In genomic region chr4:154982187-154983047, GRCh38 we compare ENCODE assay signal across 8 cellular contexts.
DNase-seq lines count a peak whose midpoint lies in the region; ATAC-seq, FAIRE-seq and TF ChIP-seq lines count a peak whose summit lies in the region.

No MANE protein-coding gene starts in this region.

- no peak overlapping the region for H3K4me3 Mint-ChIP-seq in Calu3 (ENCODE audit: low read depth, unreplicated experiment)

- TF ChIP-seq CTCF in Calu3 (IDR thresholded peaks at IDR 0.05; ENCODE audit: unreplicated experiment) (peak; percentile 36), RWPE2 (IDR thresholded peaks at IDR 0.05; ENCODE audit: poor library complexity, severe bottlenecking) (peak; percentile 77), brain microvascular endothelial cell (IDR thresholded peaks at IDR 0.05; ENCODE audit: low read depth, low read length, missing control alignments) (peak; percentile 83), kidney (IDR thresholded peaks at IDR 0.05; ENCODE audit: borderline replicate concordance, extremely low read depth, insufficient read depth) (peak; percentile 62)

- no peaks in the 10 kb centered on the region for H3K36me3 Mint-ChIP-seq in Calu3 (ENCODE audit: insufficient read depth, unreplicated experiment)

- H3K27me3 Mint-ChIP-seq in Calu3 (ENCODE audit: unreplicated experiment) = no peaks in the 10 kb centered on the region

- in situ Hi-C loops in brain microvascular endothelial cell (cut with HindIII; ENCODE audit: low pct_ligation_motif_present, low sequenced_read_pairs) = loop anchor here (25.0 kb wide), 1 partner anchor 380 kb away; no protein-coding TSS in a partner anchor

- intact Hi-C loops in Calu3 (cut with micrococcal nuclease; ENCODE audit: unreplicated experiment) = loop anchor here (1.0 to 2.0 kb wide), 3 partner anchors 128 to 388 kb away; no protein-coding TSS in a partner anchor
- intact Hi-C loops in kidney (cut with DNase I) = no loop called here

- no TSS peak for BruUV-seq in Calu3 (replicated peaks; lab: Mats Ljungman, UMichigan)

- H3K4me1 Mint-ChIP-seq in Calu3 (ENCODE audit: low read depth, unreplicated experiment) = no peaks in the 10 kb centered on the region

- H3K27ac Mint-ChIP-seq in Calu3 (ENCODE audit: unreplicated experiment) = no peak overlapping the region

- FAIRE-seq in kidney (lab: Jason Lieb, UNC) = no peak

- H3K4me1 ChIP-seq in RWPE2 (ENCODE audit: insufficient read depth, poor library complexity, severe bottlenecking) = no peaks in the 10 kb centered on the region
- no peaks in the 10 kb centered on the region for H3K4me1 ChIP-seq in kidney (ENCODE audit: control insufficient read depth in 1 of 2, insufficient read depth in 1 of 2, low read depth in 1 of 2, low read length in 2 of 2)

- H3K27ac ChIP-seq in RWPE2 (ENCODE audit: poor library complexity, severe bottlenecking) = no peak overlapping the region
- H3K27ac ChIP-seq in brain microvascular endothelial cell = no peak overlapping the region
- no peak overlapping the region for H3K27ac ChIP-seq in kidney (ENCODE audit: low read depth in 2 of 2, low read length in 2 of 2)

- H3K9me3 ChIP-seq in RWPE2 (ENCODE audit: severe bottlenecking) = no peaks in the 10 kb centered on the region
- H3K9me3 ChIP-seq in kidney (ENCODE audit: control insufficient read depth in 1 of 2, low read length in 2 of 2) = no peaks in the 10 kb centered on the region

- H3K36me3 ChIP-seq in RWPE2 (ENCODE audit: low read depth) (no peaks in the 10 kb centered on the region), brain microvascular endothelial cell (replicated peaks) (no peaks in the 10 kb centered on the region), kidney (ENCODE audit: control insufficient read depth in 1 of 2, insufficient read depth in 2 of 2, low read length in 2 of 2) (no peaks in the 10 kb centered on the region)

- H3K9ac ChIP-seq in kidney (ENCODE audit: low read length in 2 of 2) = no peak overlapping the region

- peak; percentile 50 for DNase-seq in Calu3
- DNase-seq in RWPE2 (ENCODE audit: low spot score) = no peak
- DNase-seq in brain microvascular endothelial cell = peak; percentile 40
- peak; percentile 72 for DNase-seq in kidney
- DNase-seq in stimulated activated CD4-positive, alpha-beta T cell treated with anti-CD3 and anti-CD28 coated beads, Interleukin-4, amount 100 ng/mL, for 4 hours = peak; percentile 2 to 7

- ATAC-seq in GM19351 (IDR thresholded peaks at IDR 0.05; ENCODE audit: unreplicated experiment) (peak; percentile 46), HG03571 (IDR thresholded peaks at IDR 0.05; ENCODE audit: unreplicated experiment) (peak; percentile 44), RWPE2 (ENCODE audit: low read depth) (peak; percentile 89; the same call in 2 of the 3 replicates), GM19397 (IDR thresholded peaks at IDR 0.05; ENCODE audit: unreplicated experiment) (no peak)

- H3K9me3 Mint-ChIP-seq in Calu3 (ENCODE audit: low read depth, unreplicated experiment) = no peaks in the 10 kb centered on the region

- H3K27me3 ChIP-seq in RWPE2 (ENCODE audit: insufficient read depth, poor library complexity, severe bottlenecking) (no peaks in the 10 kb centered on the region), brain microvascular endothelial cell (replicated peaks) (no peaks in the 10 kb centered on the region)

- CTCF ChIA-PET in Calu3 (lab: Charles Lee) = no interaction called here

- H3K4me3 ChIP-seq in RWPE2 (ENCODE audit: severe bottlenecking) (no peak overlapping the region), brain microvascular endothelial cell (ENCODE audit: low read depth, low read length) (no peak overlapping the region), kidney (ENCODE audit: low read length in 2 of 2) (no peak overlapping the region)
